14 cellular contexts compared by ENCODE assay signal in genomic region chr15:74902295-74903075, GRCh38. TPM values are rescaled to one million over a fixed set of nuclear protein-coding genes. Genes with fewer than 3 reads are reported as not detected.
DNase-seq lines count a peak whose midpoint lies in the region; ATAC-seq and TF ChIP-seq lines count a peak whose summit lies in the region.
"Had no signal": no experiment of that assay in that cellular context is flagged by ENCODE, and none has a peak within 500 bp of the region (broad histone marks: within the 10 kb centered on the region; RNA-seq: fewer than 3 reads in every experiment).

No MANE protein-coding gene starts in this region.

- no peaks in the 10 kb centered on the region for H3K27me3 ChIP-seq in neutrophil
- H3K27me3 ChIP-seq: breast epithelium, heart left ventricle, right atrium auricular region, testis had no signal

- H3K9me3 ChIP-seq in neutrophil: no peaks in the 10 kb centered on the region
- H3K9me3 ChIP-seq: breast epithelium, heart left ventricle, right atrium auricular region, testis had no signal

- peak overlapping the region in 1 of 2 experiments; percentile 3 for H3K4me3 ChIP-seq in neutrophil (ENCODE audit: low read depth in 1 of 2, low read length in 1 of 2)
- H3K4me3 ChIP-seq: breast epithelium, heart left ventricle, right atrium auricular region, testis had no signal

- H3K36me3 ChIP-seq in neutrophil: peaks cover 56% of the 10 kb centered on the region
- H3K36me3 ChIP-seq: breast epithelium had no signal

- peaks cover 45 to 48% of the 10 kb centered on the region in 2 experiments for H3K4me1 ChIP-seq in neutrophil (ENCODE audit: control insufficient read depth in 1 of 2, insufficient read depth in 1 of 2, low read depth in 1 of 2, low read length in 1 of 2)

- TF ChIP-seq CTCF in neutrophil (IDR thresholded peaks at IDR 0.05): no peak

- ATAC-seq in HG03439 (IDR thresholded peaks at IDR 0.05; ENCODE audit: unreplicated experiment) (no peak), left lobe of liver (no peak)

- DNase-seq in CD1c-positive myeloid dendritic cell (ENCODE audit: extremely low spot score): peak; percentile 19
- peak; percentile 13 for DNase-seq in GDM1 (lab: John Stamatoyannopoulos, UW)
- DNase-seq in UCSD-AML1 (lab: John Stamatoyannopoulos, UW; ENCODE audit: unreplicated experiment): peak; percentile 25
- no peak for DNase-seq in NCI-H345 (lab: John Stamatoyannopoulos, UW)
- DNase-seq in left lobe of liver (ENCODE audit: low spot score): no peak
- DNase-seq: DMS79, NCI-H2107 had no signal

- H3K27ac ChIP-seq in neutrophil: peak overlapping the region; percentile 69
- H3K27ac ChIP-seq: testis, WERI-Rb-1 had no signal

RNA-seq across cellular contexts. Expression of gene FAM219B, which starts 4.2 kb away (rescaled TPM):
- 15.8 TPM for total RNA-seq in left lobe of liver

RNA-seq across cellular contexts. Expression of gene MPI, which starts 12.6 kb away (rescaled TPM):
- 33.4 TPM for total RNA-seq in left lobe of liver

RNA-seq across cellular contexts. Expression of gene SCAMP2, which starts 29.3 kb away (rescaled TPM):
- 36.1 TPM for total RNA-seq in left lobe of liver

RNA-seq across cellular contexts. Expression of gene COX5A, which starts 35.4 kb away (rescaled TPM):
- total RNA-seq in left lobe of liver: 134 TPM

RNA-seq across cellular contexts. Expression of gene RPP25, which starts 54.1 kb away (rescaled TPM):
- total RNA-seq in left lobe of liver: 2.1 TPM

Comparison
In these comparisons a context has a peak if more than half of its experiments do, and no peak if none do; other contexts are left out.
1. DNase-seq: peak in CD1c-positive myeloid dendritic cell (single experiment), GDM1 (single experiment) and UCSD-AML1 (single experiment); none in NCI-H345 (single experiment) and left lobe of liver (single experiment).